Comparison of ENCODE assay signal across 12 cellular contexts in genomic region chr15:95840004-95840403, GRCh38.
A peak's percentile ranks its signal among the peaks of the same experiment; 100 is the strongest.
DNase-seq lines count a peak whose midpoint lies in the region; TF ChIP-seq lines count a peak whose summit lies in the region.
"Had no signal": no experiment of that assay in that cellular context is flagged by ENCODE, and none has a peak within 500 bp of the region (broad histone marks: within the 10 kb centered on the region; RNA-seq: fewer than 3 reads in every experiment).

No MANE protein-coding gene starts in this region.

- peaks cover 9% of the 10 kb centered on the region for H3K4me1 ChIP-seq in ovary (ENCODE audit: insufficient read depth)

- no peak for TF ChIP-seq POLR2A in ovary (IDR thresholded peaks at IDR 0.05)

- intact Hi-C loops in ovary (cut with DNase I): loop anchor here in 1 of 4 donors (10.0 kb wide), 1 partner anchor 485 kb away; no protein-coding TSS in a partner anchor

- DNase-seq in BJ (ENCODE audit: low read depth) (peak; percentile 66), MG63 (peak; percentile 55), fibroblast of the conjunctiva (ENCODE audit: low read depth) (peak; percentile 84), ovary (peak; percentile 39 to 80 (median 58)), SHP77 treated with DMSO at 0.1 percent for 48 hours (lab: John Stamatoyannopoulos, UW) (no peak), dermis blood vessel endothelial cell (no peak), NCI-H524 (lab: John Stamatoyannopoulos, UW) (no peak)
- DNase-seq in activated T-cell treated with anti-CD3 and anti-CD28 coated beads, Interleukin-2, amount 50 U/mL, for 1 hour: no peak
- DNase-seq: cortex of kidney, H9, NCI-H2029, posterior cingulate gyrus had no signal

- H3K27me3 ChIP-seq in BJ (ENCODE audit: control insufficient read depth, insufficient read depth, low read length) (no peaks in the 10 kb centered on the region), MG63 (no peaks in the 10 kb centered on the region), ovary (no peaks in the 10 kb centered on the region)

- 15 to 19% (median 15%) methylated on average over 4 of the region's 4 CpGs for WGBS in ovary, 3 donors

- POLR2A ChIA-PET in BJ (lab: Charles Lee): no interaction called here

- no peaks in the 10 kb centered on the region for H3K36me3 ChIP-seq in BJ (ENCODE audit: control insufficient read depth, insufficient read depth, low read length)
- H3K36me3 ChIP-seq in MG63: no peaks in the 10 kb centered on the region
- H3K36me3 ChIP-seq in ovary: no peaks in the 10 kb centered on the region

- TF ChIP-seq EP300 in ovary (IDR thresholded peaks at IDR 0.05): no peak

- H3K9me3 ChIP-seq in MG63 (no peaks in the 10 kb centered on the region), ovary (no peaks in the 10 kb centered on the region)

- peak overlapping the region in 1 of 2 donors; percentile 47 for H3K27ac ChIP-seq in ovary

- H3K4me3 ChIP-seq in BJ (ENCODE audit: low read depth, low read length) (no peak overlapping the region), MG63 (no peak overlapping the region), ovary (no peak overlapping the region)

- CTCF ChIA-PET in BJ (lab: Yijun Ruan, JAX): interaction anchor here (1.0 kb wide), 1 partner anchor 9 kb away, joined by 3 read pairs; no protein-coding TSS in a partner anchor

- no peak for TF ChIP-seq CTCF in BJ (IDR thresholded peaks at IDR 0.05; ENCODE audit: insufficient read depth, low read depth, low read length)
- TF ChIP-seq CTCF in ovary (IDR thresholded peaks at IDR 0.05): no peak

Comparison
In these comparisons a context has a peak if more than half of its experiments do, and no peak if none do; other contexts are left out.
1. DNase-seq: peak in BJ (single experiment), MG63 (single experiment), fibroblast of the conjunctiva (single experiment) and ovary (5 of 5); none in SHP77 treated with DMSO at 0.1 percent for 48 hours (single experiment), dermis blood vessel endothelial cell (single experiment), NCI-H524 (0 of 2) and activated T-cell treated with anti-CD3 and anti-CD28 coated beads, Interleukin-2, amount 50 U/mL, for 1 hour (single experiment).